In the genomic region with DNA sequence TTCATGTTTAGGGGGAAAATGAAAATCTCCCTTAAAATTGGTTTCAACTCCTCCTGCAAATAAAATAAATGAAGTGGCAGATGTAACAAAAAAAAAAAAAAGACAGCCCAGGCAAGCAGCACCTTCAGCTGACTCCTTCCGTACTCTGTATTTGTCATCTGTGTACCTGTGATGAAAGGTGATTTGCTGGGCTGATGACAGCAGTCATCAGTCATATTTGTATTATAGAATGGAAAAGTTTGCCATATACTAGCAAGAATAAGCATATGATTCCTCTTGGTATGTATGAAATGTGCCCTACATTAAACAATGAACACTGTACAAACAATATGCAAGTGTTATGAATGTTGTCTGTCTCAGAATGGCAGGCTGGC, we compare ENCODE assay signal across 12 cellular contexts. TPM values are rescaled to one million over a fixed set of nuclear protein-coding genes. Genes with fewer than 3 reads are reported as not detected.
A peak's percentile ranks its signal among the peaks of the same experiment; 100 is the strongest.
DNase-seq lines count a peak whose midpoint lies in the region; ATAC-seq and TF ChIP-seq lines count a peak whose summit lies in the region.
"Had no signal": no experiment of that assay in that cellular context is flagged by ENCODE, and none has a peak within 500 bp of the region (broad histone marks: within the 10 kb centered on the region; RNA-seq: fewer than 3 reads in every experiment).

No MANE protein-coding gene starts in this region.

- H3K4me3 Mint-ChIP-seq in activated T-cell treated with anti-CD3 and anti-CD28 coated beads, Interleukin-2, amount 50 U/mL, for 72 hours: peak overlapping the region; percentile 41 to 82
- peak overlapping the region; percentile 73 for H3K4me3 Mint-ChIP-seq in activated CD4-positive, alpha-beta memory T cell treated with anti-CD3 and anti-CD28 coated beads, Interleukin-2, amount 10 ng/mL, durations not matched to agents 7 days and 5 days
- H3K4me3 Mint-ChIP-seq: dendritic cell treated with granulocyte-macrophage colony-stimulating factor and Interleukin-4, amounts not matched to agents 40 ng/mL and 50 ng/mL, for 4 days had no signal

- H3K27ac Mint-ChIP-seq in activated T-cell treated with anti-CD3 and anti-CD28 coated beads, Interleukin-2, amount 50 U/mL, for 72 hours: peak overlapping the region; percentile 80
- H3K27ac Mint-ChIP-seq in activated CD4-positive, alpha-beta memory T cell treated with anti-CD3 and anti-CD28 coated beads, Interleukin-2, amount 10 ng/mL, durations not matched to agents 7 days and 5 days: peak overlapping the region; percentile 81
- H3K27ac Mint-ChIP-seq: dendritic cell treated with granulocyte-macrophage colony-stimulating factor and Interleukin-4, amounts not matched to agents 40 ng/mL and 50 ng/mL, for 4 days had no signal

- no peaks in the 10 kb centered on the region for H4K20me1 ChIP-seq in smooth muscle cell (ENCODE audit: low read depth)

- peaks cover 10% of the 10 kb centered on the region for H3F3A ChIP-seq in smooth muscle cell (ENCODE audit: low read depth)

- peaks cover 8 to 14% of the 10 kb centered on the region in 2 donors for H3K36me3 Mint-ChIP-seq in activated T-cell treated with anti-CD3 and anti-CD28 coated beads, Interleukin-2, amount 50 U/mL, for 72 hours (ENCODE audit: insufficient read depth in 2 of 2)
- H3K36me3 Mint-ChIP-seq in activated CD4-positive, alpha-beta memory T cell treated with anti-CD3 and anti-CD28 coated beads, Interleukin-2, amount 10 ng/mL, durations not matched to agents 7 days and 5 days (ENCODE audit: low read depth): peaks cover 13% of the 10 kb centered on the region

- WGBS in smooth muscle cell (ENCODE audit: low lambda C conversion rate): 90% methylated on average over 1 of the region's 1 CpG

- no peaks in the 10 kb centered on the region for H3K4me1 ChIP-seq in smooth muscle cell (ENCODE audit: low read depth)

- peaks cover 4 to 14% of the 10 kb centered on the region in 2 donors for H3K9me3 Mint-ChIP-seq in activated T-cell treated with anti-CD3 and anti-CD28 coated beads, Interleukin-2, amount 50 U/mL, for 72 hours
- peaks cover 21% of the 10 kb centered on the region for H3K9me3 Mint-ChIP-seq in activated CD4-positive, alpha-beta memory T cell treated with anti-CD3 and anti-CD28 coated beads, Interleukin-2, amount 10 ng/mL, durations not matched to agents 7 days and 5 days

- CTCF ChIA-PET in activated CD4-positive, alpha-beta memory T cell treated with anti-CD3 and anti-CD28 coated beads, Interleukin-2, amount 10 ng/mL, durations not matched to agents 7 days and 5 days (lab: Charles Lee): interaction anchor here (0.9 to 1.6 kb wide), 2 partner anchors 44 to 107 kb away, joined by 3 to 7 read pairs; a partner anchor contains a TSS

- no peaks in the 10 kb centered on the region for H3K27me3 ChIP-seq in smooth muscle cell (ENCODE audit: low read depth)

- POLR2A ChIA-PET in activated CD4-positive, alpha-beta memory T cell treated with anti-CD3 and anti-CD28 coated beads, Interleukin-2, amount 10 ng/mL, durations not matched to agents 7 days and 5 days (lab: Charles Lee): interaction anchor here (0.9 kb wide), 1 partner anchor 111 kb away, joined by 3 read pairs; a partner anchor contains a TSS

- peak; percentile 48 to 49 for DNase-seq in activated T-cell treated with anti-CD3 and anti-CD28 coated beads, Interleukin-2, amount 50 U/mL, for 72 hours
- DNase-seq in activated T-cell treated with anti-CD3 and anti-CD28 coated beads, Interleukin-2, amount 50 U/mL, for 48 hours: no peak
- no peak for DNase-seq in activated CD4-positive, alpha-beta memory T cell treated with anti-CD3 and anti-CD28 coated beads, Interleukin-2, amount 10 ng/mL, durations not matched to agents 7 days and 5 days
- no peak for DNase-seq in smooth muscle cell (lab: John Stamatoyannopoulos, UW; ENCODE audit: unreplicated experiment)
- no peak for DNase-seq in GM19240 (ENCODE audit: insufficient read length, low spot score)
- DNase-seq in substantia nigra (lab: John Stamatoyannopoulos, UW): no peak
- DNase-seq in DMS79 treated with DMSO at 0.1 percent for 48 hours (lab: John Stamatoyannopoulos, UW): no peak
- DNase-seq: amniotic stem cell, posterior cingulate gyrus had no signal

- no peaks in the 10 kb centered on the region for H3K79me2 ChIP-seq in smooth muscle cell (ENCODE audit: low read depth)

- H3K4me3 ChIP-seq in smooth muscle cell: no peak overlapping the region

- H3K4me2 ChIP-seq in smooth muscle cell: peak overlapping the region; percentile 60

- H3K4me1 Mint-ChIP-seq in activated T-cell treated with anti-CD3 and anti-CD28 coated beads, Interleukin-2, amount 50 U/mL, for 72 hours (ENCODE audit: low read depth): peaks cover 24% of the 10 kb centered on the region
- H3K4me1 Mint-ChIP-seq in activated CD4-positive, alpha-beta memory T cell treated with anti-CD3 and anti-CD28 coated beads, Interleukin-2, amount 10 ng/mL, durations not matched to agents 7 days and 5 days: peaks cover 24% of the 10 kb centered on the region
- H3K4me1 Mint-ChIP-seq: immature natural killer cell had no signal

- peak; percentile 88 for ATAC-seq in activated T-cell treated with anti-CD3 and anti-CD28 coated beads, Interleukin-2, amount 50 U/mL, for 72 hours (replicated peaks in 1 of 2)
- peak; percentile 36 for ATAC-seq in GM21786 (IDR thresholded peaks at IDR 0.05; ENCODE audit: unreplicated experiment)

- H3K27me3 Mint-ChIP-seq in activated T-cell treated with anti-CD3 and anti-CD28 coated beads, Interleukin-2, amount 50 U/mL, for 72 hours (ENCODE audit: low read depth): no peaks in the 10 kb centered on the region
- no peaks in the 10 kb centered on the region for H3K27me3 Mint-ChIP-seq in activated CD4-positive, alpha-beta memory T cell treated with anti-CD3 and anti-CD28 coated beads, Interleukin-2, amount 10 ng/mL, durations not matched to agents 7 days and 5 days

- peaks cover 4% of the 10 kb centered on the region for H3K9me3 ChIP-seq in smooth muscle cell (replicated peaks; ENCODE audit: low read depth)

- peak overlapping the region; percentile 8 for H3K9ac ChIP-seq in smooth muscle cell (ENCODE audit: low read depth)

- peak overlapping the region; percentile 91 for H3K27ac ChIP-seq in smooth muscle cell (ENCODE audit: low read depth)
- no peak overlapping the region for H3K27ac ChIP-seq in substantia nigra (ENCODE audit: low read depth, low read length, poor library complexity, severe bottlenecking)

- no peaks in the 10 kb centered on the region for H3K36me3 ChIP-seq in smooth muscle cell (ENCODE audit: low read depth)

- TF ChIP-seq CTCF in smooth muscle cell (IDR thresholded peaks at IDR 0.05; ENCODE audit: borderline replicate concordance, insufficient read depth, poor library complexity, severe bottlenecking): no peak

- no peak overlapping the region for H2AFZ ChIP-seq in smooth muscle cell (ENCODE audit: low read depth)

RNA-seq across cellular contexts. Expression of a gene that starts 44.1 kb away (rescaled TPM):
- total RNA-seq in activated T-cell treated with anti-CD3 and anti-CD28 coated beads, Interleukin-2, amount 50 U/mL, for 72 hours: under 1 TPM; 0.53 to 0.95 TPM
- 1 to 10 TPM; 1.9 to 2.1 TPM for total RNA-seq in activated CD4-positive, alpha-beta memory T cell treated with anti-CD3 and anti-CD28 coated beads, Interleukin-2, amount 10 ng/mL, durations not matched to agents 7 days and 5 days
- 54.3 and 55.6 TPM in 2 replicates for total RNA-seq in smooth muscle cell
- polyA plus RNA-seq in smooth muscle cell: 38.4 and 43.7 TPM in 2 replicates
- polyA plus RNA-seq: immature natural killer cell had no signal

RNA-seq across cellular contexts. Expression of a gene that starts 50.3 kb away (rescaled TPM):
- 10 to 100 TPM; 35.3 to 40.6 TPM for total RNA-seq in activated T-cell treated with anti-CD3 and anti-CD28 coated beads, Interleukin-2, amount 50 U/mL, for 72 hours
- 10 to 100 TPM; 26.3 to 28.9 TPM for total RNA-seq in activated CD4-positive, alpha-beta memory T cell treated with anti-CD3 and anti-CD28 coated beads, Interleukin-2, amount 10 ng/mL, durations not matched to agents 7 days and 5 days
- 52.0 and 56.3 TPM in 2 replicates for total RNA-seq in smooth muscle cell
- polyA plus RNA-seq in smooth muscle cell: 38.9 and 47.5 TPM in 2 replicates

Comparison
In these comparisons a context has a peak if more than half of its experiments do, and no peak if none do; other contexts are left out.
1. DNase-seq: peak in activated T-cell treated with anti-CD3 and anti-CD28 coated beads, Interleukin-2, amount 50 U/mL, for 72 hours (2 of 2); none in activated T-cell treated with anti-CD3 and anti-CD28 coated beads, Interleukin-2, amount 50 U/mL, for 48 hours (0 of 2), activated CD4-positive, alpha-beta memory T cell treated with anti-CD3 and anti-CD28 coated beads, Interleukin-2, amount 10 ng/mL, durations not matched to agents 7 days and 5 days (single experiment), smooth muscle cell (single experiment), GM19240 (single experiment), substantia nigra (0 of 49) and DMS79 treated with DMSO at 0.1 percent for 48 hours (single experiment).
2. RNA of a gene that starts 44.1 kb away (total RNA-seq): 54.3 to 55.6 TPM in smooth muscle cell; 1.9 to 2.1 TPM in activated CD4-positive, alpha-beta memory T cell treated with anti-CD3 and anti-CD28 coated beads, Interleukin-2, amount 10 ng/mL, durations not matched to agents 7 days and 5 days and 0.53 to 0.95 TPM in activated T-cell treated with anti-CD3 and anti-CD28 coated beads, Interleukin-2, amount 50 U/mL, for 72 hours; every median in the first group is over 10 times any median in the second.